Comparison of ENCODE assay signal across 1 cellular context in genomic region chr19:7628589-7629311, GRCh38.
TF ChIP-seq lines count a peak whose summit lies in the region.

No MANE protein-coding gene starts in this region.

TF ChIP-seq in GM23338, 12 proteins besides CTCF, POLR2A, EP300 and RAD21 (continued from another document):
- TF ChIP-seq, protein P1, sequence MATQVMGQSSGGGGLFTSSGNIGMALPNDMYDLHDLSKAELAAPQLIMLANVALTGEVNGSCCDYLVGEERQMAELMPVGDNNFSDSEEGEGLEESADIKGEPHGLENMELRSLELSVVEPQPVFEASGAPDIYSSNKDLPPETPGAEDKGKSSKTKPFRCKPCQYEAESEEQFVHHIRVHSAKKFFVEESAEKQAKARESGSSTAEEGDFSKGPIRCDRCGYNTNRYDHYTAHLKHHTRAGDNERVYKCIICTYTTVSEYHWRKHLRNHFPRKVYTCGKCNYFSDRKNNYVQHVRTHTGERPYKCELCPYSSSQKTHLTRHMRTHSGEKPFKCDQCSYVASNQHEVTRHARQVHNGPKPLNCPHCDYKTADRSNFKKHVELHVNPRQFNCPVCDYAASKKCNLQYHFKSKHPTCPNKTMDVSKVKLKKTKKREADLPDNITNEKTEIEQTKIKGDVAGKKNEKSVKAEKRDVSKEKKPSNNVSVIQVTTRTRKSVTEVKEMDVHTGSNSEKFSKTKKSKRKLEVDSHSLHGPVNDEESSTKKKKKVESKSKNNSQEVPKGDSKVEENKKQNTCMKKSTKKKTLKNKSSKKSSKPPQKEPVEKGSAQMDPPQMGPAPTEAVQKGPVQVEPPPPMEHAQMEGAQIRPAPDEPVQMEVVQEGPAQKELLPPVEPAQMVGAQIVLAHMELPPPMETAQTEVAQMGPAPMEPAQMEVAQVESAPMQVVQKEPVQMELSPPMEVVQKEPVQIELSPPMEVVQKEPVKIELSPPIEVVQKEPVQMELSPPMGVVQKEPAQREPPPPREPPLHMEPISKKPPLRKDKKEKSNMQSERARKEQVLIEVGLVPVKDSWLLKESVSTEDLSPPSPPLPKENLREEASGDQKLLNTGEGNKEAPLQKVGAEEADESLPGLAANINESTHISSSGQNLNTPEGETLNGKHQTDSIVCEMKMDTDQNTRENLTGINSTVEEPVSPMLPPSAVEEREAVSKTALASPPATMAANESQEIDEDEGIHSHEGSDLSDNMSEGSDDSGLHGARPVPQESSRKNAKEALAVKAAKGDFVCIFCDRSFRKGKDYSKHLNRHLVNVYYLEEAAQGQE (IDR thresholded peaks at IDR 0.05; ENCODE audit: unreplicated experiment): no peak
- TF ChIP-seq ZNF462 (CRISPR knock-in tag; IDR thresholded peaks at IDR 0.05): no peak
- TF ChIP-seq EZH2phosphoT487 (IDR thresholded peaks at IDR 0.05; ENCODE audit: unreplicated experiment): no peak
- TF ChIP-seq ZNF114 (CRISPR knock-in tag; IDR thresholded peaks at IDR 0.05): no peak
- TF ChIP-seq CREB1 (CRISPR knock-in tag; IDR thresholded peaks at IDR 0.05; ENCODE audit: low read depth): no peak
- no peak for TF ChIP-seq NANOG (IDR thresholded peaks at IDR 0.05; ENCODE audit: borderline replicate concordance)
- TF ChIP-seq, protein P2, sequence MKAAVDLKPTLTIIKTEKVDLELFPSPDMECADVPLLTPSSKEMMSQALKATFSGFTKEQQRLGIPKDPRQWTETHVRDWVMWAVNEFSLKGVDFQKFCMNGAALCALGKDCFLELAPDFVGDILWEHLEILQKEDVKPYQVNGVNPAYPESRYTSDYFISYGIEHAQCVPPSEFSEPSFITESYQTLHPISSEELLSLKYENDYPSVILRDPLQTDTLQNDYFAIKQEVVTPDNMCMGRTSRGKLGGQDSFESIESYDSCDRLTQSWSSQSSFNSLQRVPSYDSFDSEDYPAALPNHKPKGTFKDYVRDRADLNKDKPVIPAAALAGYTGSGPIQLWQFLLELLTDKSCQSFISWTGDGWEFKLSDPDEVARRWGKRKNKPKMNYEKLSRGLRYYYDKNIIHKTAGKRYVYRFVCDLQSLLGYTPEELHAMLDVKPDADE (IDR thresholded peaks at IDR 0.05): no peak
- no peak for TF ChIP-seq POLR2AphosphoS5 (IDR thresholded peaks at IDR 0.05; ENCODE audit: low read depth)
